1 cellular context compared by ENCODE assay signal in the genomic region with DNA sequence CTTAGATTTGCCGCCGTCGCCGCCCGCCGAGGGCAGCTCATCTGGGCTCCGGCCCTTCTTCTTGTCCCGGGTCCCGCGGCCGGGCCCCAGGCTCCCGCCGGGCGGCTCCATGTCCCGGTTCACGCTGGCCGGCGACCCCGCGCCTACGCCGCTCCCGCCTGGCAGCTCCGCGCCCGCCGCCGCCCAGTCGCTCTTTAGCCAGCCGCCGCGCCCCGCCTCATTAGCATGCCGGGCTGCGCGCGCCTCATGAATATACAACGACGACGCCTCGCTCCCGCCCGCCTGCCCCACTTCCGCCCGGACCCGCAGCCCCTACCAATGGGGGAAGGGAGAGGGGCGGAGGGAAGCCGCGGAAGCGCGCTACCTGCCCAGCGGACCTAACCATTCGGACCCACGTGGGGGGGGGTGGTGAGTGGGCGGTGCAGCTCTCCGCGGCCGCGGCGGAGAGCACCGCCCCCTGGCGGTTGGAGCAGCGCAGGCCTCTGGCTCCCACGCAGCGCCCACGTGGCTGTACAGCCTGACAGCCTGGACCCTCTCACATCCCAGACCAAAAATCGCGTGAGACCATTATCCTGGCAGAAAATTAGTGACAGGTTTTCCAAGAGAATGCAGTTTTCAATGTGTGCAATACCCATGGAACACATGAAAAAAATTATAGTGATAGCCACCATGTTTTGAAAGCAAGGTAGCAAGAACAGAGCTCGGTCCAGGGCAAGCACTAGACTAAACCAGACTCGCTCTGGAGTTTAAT.
TF ChIP-seq lines count a peak whose summit lies in the region.

A gene (minus strand): TSS at position 197 of the 751 bp plus-strand sequence. CDS start 86 bp downstream, at position 111.

TF ChIP-seq in HepG2, 621 proteins besides CTCF, POLR2A, EP300 and RAD21 (continued from another document and continues in another):
- TF ChIP-seq, protein P1, sequence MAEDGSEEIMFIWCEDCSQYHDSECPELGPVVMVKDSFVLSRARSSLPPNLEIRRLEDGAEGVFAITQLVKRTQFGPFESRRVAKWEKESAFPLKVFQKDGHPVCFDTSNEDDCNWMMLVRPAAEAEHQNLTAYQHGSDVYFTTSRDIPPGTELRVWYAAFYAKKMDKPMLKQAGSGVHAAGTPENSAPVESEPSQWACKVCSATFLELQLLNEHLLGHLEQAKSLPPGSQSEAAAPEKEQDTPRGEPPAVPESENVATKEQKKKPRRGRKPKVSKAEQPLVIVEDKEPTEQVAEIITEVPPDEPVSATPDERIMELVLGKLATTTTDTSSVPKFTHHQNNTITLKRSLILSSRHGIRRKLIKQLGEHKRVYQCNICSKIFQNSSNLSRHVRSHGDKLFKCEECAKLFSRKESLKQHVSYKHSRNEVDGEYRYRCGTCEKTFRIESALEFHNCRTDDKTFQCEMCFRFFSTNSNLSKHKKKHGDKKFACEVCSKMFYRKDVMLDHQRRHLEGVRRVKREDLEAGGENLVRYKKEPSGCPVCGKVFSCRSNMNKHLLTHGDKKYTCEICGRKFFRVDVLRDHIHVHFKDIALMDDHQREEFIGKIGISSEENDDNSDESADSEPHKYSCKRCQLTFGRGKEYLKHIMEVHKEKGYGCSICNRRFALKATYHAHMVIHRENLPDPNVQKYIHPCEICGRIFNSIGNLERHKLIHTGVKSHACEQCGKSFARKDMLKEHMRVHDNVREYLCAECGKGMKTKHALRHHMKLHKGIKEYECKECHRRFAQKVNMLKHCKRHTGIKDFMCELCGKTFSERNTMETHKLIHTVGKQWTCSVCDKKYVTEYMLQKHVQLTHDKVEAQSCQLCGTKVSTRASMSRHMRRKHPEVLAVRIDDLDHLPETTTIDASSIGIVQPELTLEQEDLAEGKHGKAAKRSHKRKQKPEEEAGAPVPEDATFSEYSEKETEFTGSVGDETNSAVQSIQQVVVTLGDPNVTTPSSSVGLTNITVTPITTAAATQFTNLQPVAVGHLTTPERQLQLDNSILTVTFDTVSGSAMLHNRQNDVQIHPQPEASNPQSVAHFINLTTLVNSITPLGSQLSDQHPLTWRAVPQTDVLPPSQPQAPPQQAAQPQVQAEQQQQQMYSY (CRISPR knock-in tag; IDR thresholded peaks at IDR 0.05): no peak; the same call in 1 of the 2 replicates
- TF ChIP-seq ZMYM4 (CRISPR knock-in tag; IDR thresholded peaks at IDR 0.05) (peak; percentile 98), HNF4A (CRISPR knock-in tag; IDR thresholded peaks at IDR 0.05) (peak; percentile 39; the same call in 1 of the 2 replicates), BORCS8-MEF2B (CRISPR knock-in tag; IDR thresholded peaks at IDR 0.05) (peak; percentile 68; the same call in 1 of the 2 replicates), ZNF543 (CRISPR knock-in tag; IDR thresholded peaks at IDR 0.05) (peak; percentile 79), MAFG (CRISPR knock-in tag; IDR thresholded peaks at IDR 0.05) (no peak), ZFP36L1 (CRISPR knock-in tag; IDR thresholded peaks at IDR 0.05) (peak; percentile 82; the same call in 1 of the 2 replicates), SALL2 (CRISPR knock-in tag; IDR thresholded peaks at IDR 0.05) (peak; percentile 96; the same call in 1 of the 2 replicates), KDM2A (CRISPR knock-in tag; IDR thresholded peaks at IDR 0.05; ENCODE audit: borderline replicate concordance, low read depth) (peak; percentile 96), NAIF1 (CRISPR knock-in tag; IDR thresholded peaks at IDR 0.05; ENCODE audit: borderline replicate concordance) (peak; percentile 89), TBL1XR1 (IDR thresholded peaks at IDR 0.05; ENCODE audit: borderline replicate concordance, low read length, partially characterized antibody) (no peak), ZNF773 (CRISPR knock-in tag; IDR thresholded peaks at IDR 0.05; ENCODE audit: borderline replicate concordance) (no peak), SRSF1 (optimal IDR thresholded peaks at IDR 0.05; ENCODE audit: low read depth, low read length) (no peak), KLF9 (CRISPR knock-in tag; IDR thresholded peaks at IDR 0.05; ENCODE audit: low read depth) (peak; percentile 93), ZNF143 (CRISPR knock-in tag; IDR thresholded peaks at IDR 0.05) (no peak), POGZ (CRISPR knock-in tag; IDR thresholded peaks at IDR 0.05) (peak; percentile 97), ARNT (IDR thresholded peaks at IDR 0.05) (no peak), ZFP36L2 (CRISPR knock-in tag; IDR thresholded peaks at IDR 0.05) (no peak), FOXA1 (IDR thresholded peaks at IDR 0.05) (no peak), FOXA1 (CRISPR knock-in tag; IDR thresholded peaks at IDR 0.05) (no peak), ZNF530 (CRISPR knock-in tag; IDR thresholded peaks at IDR 0.05; ENCODE audit: low read depth) (no peak), ZNF766 (CRISPR knock-in tag; IDR thresholded peaks at IDR 0.05; ENCODE audit: borderline replicate concordance) (0 out of 2 replicates have a peak, but pooled peaks have one; percentile 57), KDM4B (CRISPR knock-in tag; IDR thresholded peaks at IDR 0.05) (peak; percentile 93; the same call in 1 of the 2 replicates), TCF7L2 (IDR thresholded peaks at IDR 0.05; ENCODE audit: low read depth, low read length) (no peak), SRSF9 (IDR thresholded peaks at IDR 0.05; ENCODE audit: borderline replicate concordance, insufficient read depth, low read depth, low read length, poor library complexity, severe bottlenecking) (no peak), ZNF883 (CRISPR knock-in tag; IDR thresholded peaks at IDR 0.05; ENCODE audit: not compliant biosample characterization) (no peak), ZKSCAN1 (IDR thresholded peaks at IDR 0.05; ENCODE audit: low read length) (peak; percentile 44; the same call in 1 of the 2 replicates)
- TF ChIP-seq, protein P2, sequence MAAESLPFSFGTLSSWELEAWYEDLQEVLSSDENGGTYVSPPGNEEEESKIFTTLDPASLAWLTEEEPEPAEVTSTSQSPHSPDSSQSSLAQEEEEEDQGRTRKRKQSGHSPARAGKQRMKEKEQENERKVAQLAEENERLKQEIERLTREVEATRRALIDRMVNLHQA (CRISPR knock-in tag; IDR thresholded peaks at IDR 0.05): no peak
- TF ChIP-seq, protein P3, sequence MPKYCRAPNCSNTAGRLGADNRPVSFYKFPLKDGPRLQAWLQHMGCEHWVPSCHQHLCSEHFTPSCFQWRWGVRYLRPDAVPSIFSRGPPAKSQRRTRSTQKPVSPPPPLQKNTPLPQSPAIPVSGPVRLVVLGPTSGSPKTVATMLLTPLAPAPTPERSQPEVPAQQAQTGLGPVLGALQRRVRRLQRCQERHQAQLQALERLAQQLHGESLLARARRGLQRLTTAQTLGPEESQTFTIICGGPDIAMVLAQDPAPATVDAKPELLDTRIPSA (CRISPR knock-in tag; IDR thresholded peaks at IDR 0.05; ENCODE audit: borderline replicate concordance): 0 out of 2 replicates have a peak, but pooled peaks have one; percentile 60
- TF ChIP-seq, protein P4, sequence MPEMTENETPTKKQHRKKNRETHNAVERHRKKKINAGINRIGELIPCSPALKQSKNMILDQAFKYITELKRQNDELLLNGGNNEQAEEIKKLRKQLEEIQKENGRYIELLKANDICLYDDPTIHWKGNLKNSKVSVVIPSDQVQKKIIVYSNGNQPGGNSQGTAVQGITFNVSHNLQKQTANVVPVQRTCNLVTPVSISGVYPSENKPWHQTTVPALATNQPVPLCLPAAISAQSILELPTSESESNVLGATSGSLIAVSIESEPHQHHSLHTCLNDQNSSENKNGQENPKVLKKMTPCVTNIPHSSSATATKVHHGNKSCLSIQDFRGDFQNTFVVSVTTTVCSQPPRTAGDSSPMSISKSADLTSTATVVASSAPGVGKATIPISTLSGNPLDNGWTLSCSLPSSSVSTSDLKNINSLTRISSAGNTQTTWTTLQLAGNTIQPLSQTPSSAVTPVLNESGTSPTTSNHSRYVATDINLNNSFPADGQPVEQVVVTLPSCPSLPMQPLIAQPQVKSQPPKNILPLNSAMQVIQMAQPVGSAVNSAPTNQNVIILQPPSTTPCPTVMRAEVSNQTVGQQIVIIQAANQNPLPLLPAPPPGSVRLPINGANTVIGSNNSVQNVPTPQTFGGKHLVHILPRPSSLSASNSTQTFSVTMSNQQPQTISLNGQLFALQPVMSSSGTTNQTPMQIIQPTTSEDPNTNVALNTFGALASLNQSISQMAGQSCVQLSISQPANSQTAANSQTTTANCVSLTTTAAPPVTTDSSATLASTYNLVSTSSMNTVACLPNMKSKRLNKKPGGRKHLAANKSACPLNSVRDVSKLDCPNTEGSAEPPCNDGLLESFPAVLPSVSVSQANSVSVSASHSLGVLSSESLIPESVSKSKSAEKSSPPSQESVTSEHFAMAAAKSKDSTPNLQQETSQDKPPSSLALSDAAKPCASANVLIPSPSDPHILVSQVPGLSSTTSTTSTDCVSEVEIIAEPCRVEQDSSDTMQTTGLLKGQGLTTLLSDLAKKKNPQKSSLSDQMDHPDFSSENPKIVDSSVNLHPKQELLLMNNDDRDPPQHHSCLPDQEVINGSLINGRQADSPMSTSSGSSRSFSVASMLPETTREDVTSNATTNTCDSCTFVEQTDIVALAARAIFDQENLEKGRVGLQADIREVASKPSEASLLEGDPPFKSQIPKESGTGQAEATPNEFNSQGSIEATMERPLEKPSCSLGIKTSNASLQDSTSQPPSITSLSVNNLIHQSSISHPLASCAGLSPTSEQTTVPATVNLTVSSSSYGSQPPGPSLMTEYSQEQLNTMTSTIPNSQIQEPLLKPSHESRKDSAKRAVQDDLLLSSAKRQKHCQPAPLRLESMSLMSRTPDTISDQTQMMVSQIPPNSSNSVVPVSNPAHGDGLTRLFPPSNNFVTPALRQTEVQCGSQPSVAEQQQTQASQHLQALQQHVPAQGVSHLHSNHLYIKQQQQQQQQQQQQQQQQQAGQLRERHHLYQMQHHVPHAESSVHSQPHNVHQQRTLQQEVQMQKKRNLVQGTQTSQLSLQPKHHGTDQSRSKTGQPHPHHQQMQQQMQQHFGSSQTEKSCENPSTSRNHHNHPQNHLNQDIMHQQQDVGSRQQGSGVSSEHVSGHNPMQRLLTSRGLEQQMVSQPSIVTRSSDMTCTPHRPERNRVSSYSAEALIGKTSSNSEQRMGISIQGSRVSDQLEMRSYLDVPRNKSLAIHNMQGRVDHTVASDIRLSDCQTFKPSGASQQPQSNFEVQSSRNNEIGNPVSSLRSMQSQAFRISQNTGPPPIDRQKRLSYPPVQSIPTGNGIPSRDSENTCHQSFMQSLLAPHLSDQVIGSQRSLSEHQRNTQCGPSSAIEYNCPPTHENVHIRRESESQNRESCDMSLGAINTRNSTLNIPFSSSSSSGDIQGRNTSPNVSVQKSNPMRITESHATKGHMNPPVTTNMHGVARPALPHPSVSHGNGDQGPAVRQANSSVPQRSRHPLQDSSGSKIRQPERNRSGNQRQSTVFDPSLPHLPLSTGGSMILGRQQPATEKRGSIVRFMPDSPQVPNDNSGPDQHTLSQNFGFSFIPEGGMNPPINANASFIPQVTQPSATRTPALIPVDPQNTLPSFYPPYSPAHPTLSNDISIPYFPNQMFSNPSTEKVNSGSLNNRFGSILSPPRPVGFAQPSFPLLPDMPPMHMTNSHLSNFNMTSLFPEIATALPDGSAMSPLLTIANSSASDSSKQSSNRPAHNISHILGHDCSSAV (CRISPR knock-in tag; IDR thresholded peaks at IDR 0.05; ENCODE audit: borderline replicate concordance): peak; percentile 68; the same call in 1 of the 2 replicates
- TF ChIP-seq, protein P5, sequence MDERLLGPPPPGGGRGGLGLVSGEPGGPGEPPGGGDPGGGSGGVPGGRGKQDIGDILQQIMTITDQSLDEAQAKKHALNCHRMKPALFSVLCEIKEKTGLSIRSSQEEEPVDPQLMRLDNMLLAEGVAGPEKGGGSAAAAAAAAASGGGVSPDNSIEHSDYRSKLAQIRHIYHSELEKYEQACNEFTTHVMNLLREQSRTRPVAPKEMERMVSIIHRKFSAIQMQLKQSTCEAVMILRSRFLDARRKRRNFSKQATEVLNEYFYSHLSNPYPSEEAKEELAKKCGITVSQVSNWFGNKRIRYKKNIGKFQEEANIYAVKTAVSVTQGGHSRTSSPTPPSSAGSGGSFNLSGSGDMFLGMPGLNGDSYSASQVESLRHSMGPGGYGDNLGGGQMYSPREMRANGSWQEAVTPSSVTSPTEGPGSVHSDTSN (CRISPR knock-in tag; IDR thresholded peaks at IDR 0.05): no peak
- TF ChIP-seq, protein P6, sequence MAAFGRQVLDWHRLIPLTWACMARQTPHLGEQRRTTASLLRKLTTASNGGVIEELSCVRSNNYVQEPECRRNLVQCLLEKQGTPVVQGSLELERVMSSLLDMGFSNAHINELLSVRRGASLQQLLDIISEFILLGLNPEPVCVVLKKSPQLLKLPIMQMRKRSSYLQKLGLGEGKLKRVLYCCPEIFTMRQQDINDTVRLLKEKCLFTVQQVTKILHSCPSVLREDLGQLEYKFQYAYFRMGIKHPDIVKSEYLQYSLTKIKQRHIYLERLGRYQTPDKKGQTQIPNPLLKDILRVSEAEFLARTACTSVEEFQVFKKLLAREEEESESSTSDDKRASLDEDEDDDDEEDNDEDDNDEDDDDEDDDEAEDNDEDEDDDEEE (CRISPR knock-in tag; IDR thresholded peaks at IDR 0.05): 0 out of 2 replicates have a peak, but pooled peaks have one; percentile 49
- TF ChIP-seq, protein P7, sequence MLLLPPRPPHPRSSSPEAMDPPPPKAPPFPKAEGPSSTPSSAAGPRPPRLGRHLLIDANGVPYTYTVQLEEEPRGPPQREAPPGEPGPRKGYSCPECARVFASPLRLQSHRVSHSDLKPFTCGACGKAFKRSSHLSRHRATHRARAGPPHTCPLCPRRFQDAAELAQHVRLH (CRISPR knock-in tag; IDR thresholded peaks at IDR 0.05; ENCODE audit: borderline replicate concordance, low read depth): peak; percentile 79; the same call in 1 of the 2 replicates
- TF ChIP-seq, protein P8, sequence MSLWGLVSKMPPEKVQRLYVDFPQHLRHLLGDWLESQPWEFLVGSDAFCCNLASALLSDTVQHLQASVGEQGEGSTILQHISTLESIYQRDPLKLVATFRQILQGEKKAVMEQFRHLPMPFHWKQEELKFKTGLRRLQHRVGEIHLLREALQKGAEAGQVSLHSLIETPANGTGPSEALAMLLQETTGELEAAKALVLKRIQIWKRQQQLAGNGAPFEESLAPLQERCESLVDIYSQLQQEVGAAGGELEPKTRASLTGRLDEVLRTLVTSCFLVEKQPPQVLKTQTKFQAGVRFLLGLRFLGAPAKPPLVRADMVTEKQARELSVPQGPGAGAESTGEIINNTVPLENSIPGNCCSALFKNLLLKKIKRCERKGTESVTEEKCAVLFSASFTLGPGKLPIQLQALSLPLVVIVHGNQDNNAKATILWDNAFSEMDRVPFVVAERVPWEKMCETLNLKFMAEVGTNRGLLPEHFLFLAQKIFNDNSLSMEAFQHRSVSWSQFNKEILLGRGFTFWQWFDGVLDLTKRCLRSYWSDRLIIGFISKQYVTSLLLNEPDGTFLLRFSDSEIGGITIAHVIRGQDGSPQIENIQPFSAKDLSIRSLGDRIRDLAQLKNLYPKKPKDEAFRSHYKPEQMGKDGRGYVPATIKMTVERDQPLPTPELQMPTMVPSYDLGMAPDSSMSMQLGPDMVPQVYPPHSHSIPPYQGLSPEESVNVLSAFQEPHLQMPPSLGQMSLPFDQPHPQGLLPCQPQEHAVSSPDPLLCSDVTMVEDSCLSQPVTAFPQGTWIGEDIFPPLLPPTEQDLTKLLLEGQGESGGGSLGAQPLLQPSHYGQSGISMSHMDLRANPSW (CRISPR knock-in tag; IDR thresholded peaks at IDR 0.05; ENCODE audit: borderline replicate concordance): no peak
